Comparison of ENCODE assay signal across 7 cellular contexts in genomic region chr16:31382485-31383161, GRCh38. TPM values are rescaled to one million over a fixed set of nuclear protein-coding genes. Genes with fewer than 3 reads are reported as not detected.
DNase-seq lines count a peak whose midpoint lies in the region; ATAC-seq, FAIRE-seq and TF ChIP-seq lines count a peak whose summit lies in the region.

No MANE protein-coding gene starts in this region.

- H3K9me3 ChIP-seq in ascending aorta: no peaks in the 10 kb centered on the region

- H3K27me3 Mint-ChIP-seq in T-cell: peaks cover 0 to 12% of the 10 kb centered on the region in 2 donors

- H3K36me3 Mint-ChIP-seq in T-cell: no peaks in the 10 kb centered on the region

- H3K27me3 ChIP-seq in ascending aorta: no peaks in the 10 kb centered on the region

- H3K27ac ChIP-seq in ascending aorta: no peak overlapping the region

- FAIRE-seq in HTR-8/SVneo (lab: Jason Lieb, UNC): peak; percentile 67

- CTCF ChIA-PET in T-cell (lab: Charles Lee): interaction anchor here in 1 of 2 donors (0.6 to 0.7 kb wide), 2 partner anchors 60 to 84 kb away, joined by 3 read pairs; no protein-coding TSS in a partner anchor

- DNase-seq in HTR-8/SVneo (ENCODE audit: insufficient read length, low spot score) (peak; percentile 82), T-cell (peak; percentile 18 to 68 (median 52)), ascending aorta (ENCODE audit: low spot score in 2 of 2) (peak in 1 of 2 donors; percentile 79), hippocampal formation (lab: John Stamatoyannopoulos, UW) (peak; percentile 14 to 52), GOT3 (lab: John Stamatoyannopoulos, UW) (no peak)
- peak; percentile 77 for DNase-seq in stimulated activated CD4-positive, alpha-beta T cell treated with anti-CD3 and anti-CD28 coated beads, Interleukin-15, amount 100 ng/mL, for 24 hours

- H3K9me3 Mint-ChIP-seq in T-cell: no peaks in the 10 kb centered on the region

- H3K4me1 ChIP-seq in ascending aorta: no peaks in the 10 kb centered on the region

- intact Hi-C loops in ascending aorta (cut with DNase I): no loop called here

- POLR2A ChIA-PET in T-cell (lab: Charles Lee): no interaction called here

- ATAC-seq in T-cell (replicated peaks in 1 of 4): peak; percentile 71 to 78 (median 76)

- no peak overlapping the region for H3K27ac Mint-ChIP-seq in T-cell

- TF ChIP-seq CTCF in GM12874 (IDR thresholded peaks at IDR 0.05; ENCODE audit: insufficient read depth, low read depth, low read length) (peak; percentile 93), ascending aorta (IDR thresholded peaks at IDR 0.05) (peak in 2 of 3 experiments; percentile 5 to 30)

- peaks cover 2 to 8% (median 6%) of the 10 kb centered on the region in 3 donors for H3K4me1 Mint-ChIP-seq in T-cell

- H3K4me3 Mint-ChIP-seq in T-cell: no peak overlapping the region

- H3K4me3 ChIP-seq in ascending aorta: no peak overlapping the region

- no peaks in the 10 kb centered on the region for H3K36me3 ChIP-seq in ascending aorta

RNA-seq across cellular contexts. Expression of gene ITGAD, which starts 10.5 kb away (rescaled TPM):
- under 1 TPM in 3 of 5 donors, not detected in 2; 0.22 to 0.70 (median 0.23) TPM for total RNA-seq in T-cell
- total RNA-seq in ascending aorta: not detected

RNA-seq across cellular contexts. Expression of gene ITGAX, which starts 27.6 kb away (rescaled TPM):
- total RNA-seq in T-cell (1 to 10 TPM; 1.4 to 4.3 (median 3.9) TPM), ascending aorta (3.6 TPM)

RNA-seq across cellular contexts. Expression of gene COX6A2, which starts 45.5 kb away (rescaled TPM):
- total RNA-seq in T-cell (not detected), ascending aorta (not detected)

RNA-seq across cellular contexts. Expression of gene ZNF843, which starts 60.0 kb away (rescaled TPM):
- under 1 TPM in 4 of 5 donors, not detected in 1; 0.16 to 0.53 (median 0.26) TPM for total RNA-seq in T-cell
- 11.7 TPM for total RNA-seq in ascending aorta
